8 cellular contexts compared by ENCODE assay signal in the genomic region with DNA sequence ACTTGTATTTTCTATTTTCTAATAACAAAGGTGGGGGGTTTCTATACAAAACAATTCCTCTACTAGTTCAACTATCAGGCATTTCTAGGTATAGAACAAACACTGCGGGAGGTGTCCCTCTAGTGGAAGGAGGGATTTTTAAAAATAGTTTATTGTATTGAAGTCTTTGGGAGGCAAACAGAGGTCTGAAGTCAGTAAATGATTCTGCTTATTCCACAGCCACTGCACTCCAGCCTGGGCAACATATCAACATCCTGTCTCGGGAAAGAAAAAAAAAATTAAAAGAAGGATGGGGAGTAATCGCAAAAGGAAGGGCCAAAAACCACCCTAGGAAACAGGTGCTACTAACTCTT. TPM values are rescaled to one million over a fixed set of nuclear protein-coding genes. Genes with fewer than 3 reads are reported as not detected.
A peak's percentile ranks its signal among the peaks of the same experiment; 100 is the strongest.
DNase-seq lines count a peak whose midpoint lies in the region; ATAC-seq and TF ChIP-seq lines count a peak whose summit lies in the region.

No MANE protein-coding gene starts in this region.

- H3K27ac ChIP-seq in right atrium auricular region = peak overlapping the region; percentile 72 to 79
- H3K27ac ChIP-seq in gastrocnemius medialis = peak overlapping the region; percentile 67 to 78 (median 78)

- no peaks in the 10 kb centered on the region for H3K27me3 ChIP-seq in right atrium auricular region
- no peaks in the 10 kb centered on the region for H3K27me3 ChIP-seq in gastrocnemius medialis

- peaks cover 23% of the 10 kb centered on the region for H3K4me1 Mint-ChIP-seq in activated naive CD8-positive, alpha-beta T cell treated with anti-CD3 and anti-CD28 coated beads, Interleukin-2, amount 50 U/mL, for 24 hours

- DNase-seq in Right ventricle myocardium inferior (ENCODE audit: missing footprints) (no peak), cardiac septum (ENCODE audit: low spot score) (no peak), NCI-H446 treated with DMSO at 0.1 percent for 48 hours (lab: John Stamatoyannopoulos, UW) (peak; percentile 53), right atrium auricular region (ENCODE audit: low spot score) (no peak), gastrocnemius medialis (no peak)
- DNase-seq in activated naive CD8-positive, alpha-beta T cell treated with anti-CD3 and anti-CD28 coated beads, Interleukin-2, amount 50 U/mL, for 24 hours = no peak

- TF ChIP-seq POLR2A in gastrocnemius medialis (IDR thresholded peaks at IDR 0.05) = no peak

- in situ Hi-C loops in gastrocnemius medialis (cut with MboI; ENCODE audit: low sequenced_read_pairs in 4 of 4) = no loop called here

- peak overlapping the region; percentile 78 for H3K27ac Mint-ChIP-seq in activated naive CD8-positive, alpha-beta T cell treated with anti-CD3 and anti-CD28 coated beads, Interleukin-2, amount 50 U/mL, for 24 hours

- peak overlapping the region; percentile 93 for H3K4me3 Mint-ChIP-seq in activated naive CD8-positive, alpha-beta T cell treated with anti-CD3 and anti-CD28 coated beads, Interleukin-2, amount 50 U/mL, for 24 hours

- H3K4me1 ChIP-seq in right atrium auricular region = peaks cover 0 to 24% of the 10 kb centered on the region in 2 donors
- H3K4me1 ChIP-seq in gastrocnemius medialis = peaks cover 27 to 29% of the 10 kb centered on the region in 2 donors

- no peaks in the 10 kb centered on the region for H3K9me3 Mint-ChIP-seq in activated naive CD8-positive, alpha-beta T cell treated with anti-CD3 and anti-CD28 coated beads, Interleukin-2, amount 50 U/mL, for 24 hours

- H3K4me3 ChIP-seq in right atrium auricular region (peak overlapping the region; percentile 69 to 92), gastrocnemius medialis (peak overlapping the region; percentile 41 to 83 (median 52))

- peaks cover 15% of the 10 kb centered on the region for H3K36me3 ChIP-seq in right atrium auricular region
- no peaks in the 10 kb centered on the region for H3K36me3 ChIP-seq in gastrocnemius medialis

- H3K27me3 Mint-ChIP-seq in activated naive CD8-positive, alpha-beta T cell treated with anti-CD3 and anti-CD28 coated beads, Interleukin-2, amount 50 U/mL, for 24 hours = no peaks in the 10 kb centered on the region

- ATAC-seq in Right ventricle myocardium inferior (peak; percentile 29), gastrocnemius medialis (peak; percentile 49 to 53), HG03196 (IDR thresholded peaks at IDR 0.05; ENCODE audit: unreplicated experiment) (no peak), GM19397 (IDR thresholded peaks at IDR 0.05; ENCODE audit: unreplicated experiment) (no peak)
- ATAC-seq in activated naive CD8-positive, alpha-beta T cell treated with anti-CD3 and anti-CD28 coated beads, Interleukin-2, amount 50 U/mL, for 24 hours = no peak

- intact Hi-C loops in Right ventricle myocardium inferior (cut with DNase I) = loop anchor here (2.0 kb wide), 1 partner anchor 53 kb away; no protein-coding TSS in a partner anchor
- intact Hi-C loops in cardiac septum (cut with DNase I) = loop anchor here (2.0 kb wide), 1 partner anchor 53 kb away; no protein-coding TSS in a partner anchor
- intact Hi-C loops in gastrocnemius medialis (cut with DNase I; ENCODE audit: low total_unique reads) = loop anchor here (1.0 kb wide), 1 partner anchor 53 kb away; no protein-coding TSS in a partner anchor

- no peaks in the 10 kb centered on the region for H3K9me3 ChIP-seq in right atrium auricular region
- no peaks in the 10 kb centered on the region for H3K9me3 ChIP-seq in gastrocnemius medialis

- no peak for TF ChIP-seq CTCF in right atrium auricular region (IDR thresholded peaks at IDR 0.05)
- no peak for TF ChIP-seq CTCF in gastrocnemius medialis (IDR thresholded peaks at IDR 0.05 in 4 of 5, conservative IDR thresholded peaks at IDR 0.05 in 1 of 5)

- peaks cover 7% of the 10 kb centered on the region for H3K36me3 Mint-ChIP-seq in activated naive CD8-positive, alpha-beta T cell treated with anti-CD3 and anti-CD28 coated beads, Interleukin-2, amount 50 U/mL, for 24 hours (ENCODE audit: low read depth)

RNA-seq across cellular contexts. Expression of gene ERCC4, which starts 0.6 kb away (rescaled TPM):
- total RNA-seq in Right ventricle myocardium inferior (7.2 TPM), cardiac septum (12.4 TPM), right atrium auricular region (1 to 10 TPM; 7.5 to 9.4 TPM), gastrocnemius medialis (10 to 100 TPM in 1 of 4 donors, 1 to 10 TPM in 3; 7.1 to 11.5 (median 8.4) TPM)

Comparison
In these comparisons a context has a peak if more than half of its experiments do, and no peak if none do; other contexts are left out.
1. ATAC-seq: peak in Right ventricle myocardium inferior (single experiment) and gastrocnemius medialis (2 of 2); none in activated naive CD8-positive, alpha-beta T cell treated with anti-CD3 and anti-CD28 coated beads, Interleukin-2, amount 50 U/mL, for 24 hours (single experiment), HG03196 (single experiment) and GM19397 (single experiment).